In genomic region chr12:98955284-98955683, GRCh38 we compare ENCODE assay signal across 9 cellular contexts.
DNase-seq lines count a peak whose midpoint lies in the region; ATAC-seq, FAIRE-seq and TF ChIP-seq lines count a peak whose summit lies in the region.
"Had no signal": no experiment of that assay in that cellular context is flagged by ENCODE, and none has a peak within 500 bp of the region (broad histone marks: within the 10 kb centered on the region; RNA-seq: fewer than 3 reads in every experiment).

No MANE protein-coding gene starts in this region.

- H3K9ac ChIP-seq in DND-41 (ENCODE audit: low read depth, low read length) = no peak overlapping the region

- H3K4me3 ChIP-seq in DND-41 (ENCODE audit: low read depth in 1 of 2, low read length in 2 of 2) = no peak overlapping the region
- no peak overlapping the region for H3K4me3 ChIP-seq in WERI-Rb-1 (ENCODE audit: low read depth, low read length)
- H3K4me3 ChIP-seq: lung had no signal

- no peak overlapping the region for H3K4me2 ChIP-seq in DND-41 (ENCODE audit: insufficient read depth, low read length)

- H3K79me2 ChIP-seq in DND-41 (ENCODE audit: insufficient read depth, low read length) = no peaks in the 10 kb centered on the region

- H2AFZ ChIP-seq in DND-41 (ENCODE audit: low read depth, low read length) = no peak overlapping the region; the same call in 1 of the 2 replicates

- peak; percentile 7 for DNase-seq in DND-41
- peak; percentile 49 for DNase-seq in WERI-Rb-1
- peak; percentile 6 for DNase-seq in urothelium cell line (ENCODE audit: low spot score)
- no peak for DNase-seq in NCI-H128 (lab: John Stamatoyannopoulos, UW; ENCODE audit: unreplicated experiment)
- DNase-seq in RCC 7860 (ENCODE audit: low spot score) = no peak

- H3K9me3 ChIP-seq in DND-41 (ENCODE audit: insufficient read depth, low read length, severe bottlenecking) = no peaks in the 10 kb centered on the region
- no peaks in the 10 kb centered on the region for H3K9me3 ChIP-seq in WERI-Rb-1 (ENCODE audit: severe bottlenecking)

- H4K20me1 ChIP-seq in DND-41 (ENCODE audit: insufficient read depth, low read length) = no peaks in the 10 kb centered on the region

- TF ChIP-seq CTCF in DND-41 (IDR thresholded peaks at IDR 0.05; ENCODE audit: borderline replicate concordance, extremely low read depth, low read length, poor library complexity, severe bottlenecking) = peak; percentile 49
- peak; percentile 57 for TF ChIP-seq CTCF in WERI-Rb-1 (IDR thresholded peaks at IDR 0.05; ENCODE audit: low read depth, low read length)

- ATAC-seq in DND-41 (ENCODE audit: insufficient read depth, low read depth) (peak; percentile 65), GM19372 (IDR thresholded peaks at IDR 0.05; ENCODE audit: low read depth, unreplicated experiment) (peak; percentile 86), HG03565 (IDR thresholded peaks at IDR 0.05; ENCODE audit: unreplicated experiment) (peak; percentile 96), HG03025 (IDR thresholded peaks at IDR 0.05; ENCODE audit: low FRiP score, unreplicated experiment) (no peak)

- FAIRE-seq in urothelium cell line (lab: Jason Lieb, UNC) (no peak), RCC 7860 (lab: Jason Lieb, UNC) (no peak)

- H3K27me3 ChIP-seq in DND-41 (ENCODE audit: insufficient read depth, low read length, poor library complexity) = peaks cover 4% of the 10 kb centered on the region
- no peaks in the 10 kb centered on the region for H3K27me3 ChIP-seq in WERI-Rb-1 (ENCODE audit: insufficient read depth, low read depth, severe bottlenecking)

- H3K36me3 ChIP-seq in DND-41 (ENCODE audit: insufficient read depth, low read length) (no peaks in the 10 kb centered on the region), WERI-Rb-1 (no peaks in the 10 kb centered on the region)

- no peaks in the 10 kb centered on the region for H3K4me1 ChIP-seq in DND-41 (ENCODE audit: insufficient read depth, low read length)

- no peak overlapping the region for H3K27ac ChIP-seq in DND-41 (ENCODE audit: low read length)
- no peak overlapping the region for H3K27ac ChIP-seq in WERI-Rb-1

Comparison
In these comparisons a context has a peak if more than half of its experiments do, and no peak if none do; other contexts are left out.
1. DNase-seq: peak in DND-41 (single experiment), WERI-Rb-1 (single experiment) and urothelium cell line (single experiment); none in NCI-H128 (single experiment) and RCC 7860 (single experiment).